Comparison of ENCODE assay signal across 2 cellular contexts in the genomic region with DNA sequence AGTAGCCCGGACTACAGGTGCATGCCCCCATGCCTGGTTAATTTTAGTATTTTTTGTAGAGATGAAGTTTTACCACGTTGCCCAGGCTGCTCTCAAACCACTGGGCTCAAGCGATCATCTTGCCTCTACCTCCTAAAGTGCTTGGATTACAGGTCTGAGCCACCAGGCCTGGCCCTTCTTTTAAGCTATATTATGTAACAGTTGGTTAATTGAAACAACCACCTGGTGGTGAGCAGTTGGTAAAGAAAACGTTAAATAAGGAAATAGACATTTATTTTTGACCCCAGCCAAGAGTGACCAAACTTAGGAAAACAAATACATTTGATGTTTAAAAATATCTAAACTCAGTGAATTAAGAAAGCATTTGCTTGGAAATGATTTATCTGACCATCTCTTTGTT.
TF ChIP-seq lines count a peak whose summit lies in the region.

No MANE protein-coding gene starts in this region.

TF ChIP-seq in SK-N-SH, 30 proteins besides CTCF, POLR2A, EP300 and RAD21 (continued from another document):
- TF ChIP-seq, protein P1, sequence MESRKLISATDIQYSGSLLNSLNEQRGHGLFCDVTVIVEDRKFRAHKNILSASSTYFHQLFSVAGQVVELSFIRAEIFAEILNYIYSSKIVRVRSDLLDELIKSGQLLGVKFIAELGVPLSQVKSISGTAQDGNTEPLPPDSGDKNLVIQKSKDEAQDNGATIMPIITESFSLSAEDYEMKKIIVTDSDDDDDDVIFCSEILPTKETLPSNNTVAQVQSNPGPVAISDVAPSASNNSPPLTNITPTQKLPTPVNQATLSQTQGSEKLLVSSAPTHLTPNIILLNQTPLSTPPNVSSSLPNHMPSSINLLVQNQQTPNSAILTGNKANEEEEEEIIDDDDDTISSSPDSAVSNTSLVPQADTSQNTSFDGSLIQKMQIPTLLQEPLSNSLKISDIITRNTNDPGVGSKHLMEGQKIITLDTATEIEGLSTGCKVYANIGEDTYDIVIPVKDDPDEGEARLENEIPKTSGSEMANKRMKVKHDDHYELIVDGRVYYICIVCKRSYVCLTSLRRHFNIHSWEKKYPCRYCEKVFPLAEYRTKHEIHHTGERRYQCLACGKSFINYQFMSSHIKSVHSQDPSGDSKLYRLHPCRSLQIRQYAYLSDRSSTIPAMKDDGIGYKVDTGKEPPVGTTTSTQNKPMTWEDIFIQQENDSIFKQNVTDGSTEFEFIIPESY (IDR thresholded peaks at IDR 0.05; ENCODE audit: borderline replicate concordance, low read depth), result no peak
- TF ChIP-seq, protein P2, sequence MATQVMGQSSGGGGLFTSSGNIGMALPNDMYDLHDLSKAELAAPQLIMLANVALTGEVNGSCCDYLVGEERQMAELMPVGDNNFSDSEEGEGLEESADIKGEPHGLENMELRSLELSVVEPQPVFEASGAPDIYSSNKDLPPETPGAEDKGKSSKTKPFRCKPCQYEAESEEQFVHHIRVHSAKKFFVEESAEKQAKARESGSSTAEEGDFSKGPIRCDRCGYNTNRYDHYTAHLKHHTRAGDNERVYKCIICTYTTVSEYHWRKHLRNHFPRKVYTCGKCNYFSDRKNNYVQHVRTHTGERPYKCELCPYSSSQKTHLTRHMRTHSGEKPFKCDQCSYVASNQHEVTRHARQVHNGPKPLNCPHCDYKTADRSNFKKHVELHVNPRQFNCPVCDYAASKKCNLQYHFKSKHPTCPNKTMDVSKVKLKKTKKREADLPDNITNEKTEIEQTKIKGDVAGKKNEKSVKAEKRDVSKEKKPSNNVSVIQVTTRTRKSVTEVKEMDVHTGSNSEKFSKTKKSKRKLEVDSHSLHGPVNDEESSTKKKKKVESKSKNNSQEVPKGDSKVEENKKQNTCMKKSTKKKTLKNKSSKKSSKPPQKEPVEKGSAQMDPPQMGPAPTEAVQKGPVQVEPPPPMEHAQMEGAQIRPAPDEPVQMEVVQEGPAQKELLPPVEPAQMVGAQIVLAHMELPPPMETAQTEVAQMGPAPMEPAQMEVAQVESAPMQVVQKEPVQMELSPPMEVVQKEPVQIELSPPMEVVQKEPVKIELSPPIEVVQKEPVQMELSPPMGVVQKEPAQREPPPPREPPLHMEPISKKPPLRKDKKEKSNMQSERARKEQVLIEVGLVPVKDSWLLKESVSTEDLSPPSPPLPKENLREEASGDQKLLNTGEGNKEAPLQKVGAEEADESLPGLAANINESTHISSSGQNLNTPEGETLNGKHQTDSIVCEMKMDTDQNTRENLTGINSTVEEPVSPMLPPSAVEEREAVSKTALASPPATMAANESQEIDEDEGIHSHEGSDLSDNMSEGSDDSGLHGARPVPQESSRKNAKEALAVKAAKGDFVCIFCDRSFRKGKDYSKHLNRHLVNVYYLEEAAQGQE (IDR thresholded peaks at IDR 0.05; ENCODE audit: low read depth, low read length), result no peak
- no peak for TF ChIP-seq TAF1 (IDR thresholded peaks at IDR 0.05; ENCODE audit: borderline replicate concordance, low read depth, low read length)
- no peak for TF ChIP-seq FOSL2 (IDR thresholded peaks at IDR 0.05; ENCODE audit: borderline replicate concordance, low read depth)
- no peak for TF ChIP-seq GATA2 (CRISPR knock-in tag; IDR thresholded peaks at IDR 0.05)
- no peak for TF ChIP-seq POLR2AphosphoS5 (IDR thresholded peaks at IDR 0.05; ENCODE audit: low read depth, low read length)
- TF ChIP-seq SMC3 (IDR thresholded peaks at IDR 0.05; ENCODE audit: low read depth, low read length), result no peak
- TF ChIP-seq, protein P3, sequence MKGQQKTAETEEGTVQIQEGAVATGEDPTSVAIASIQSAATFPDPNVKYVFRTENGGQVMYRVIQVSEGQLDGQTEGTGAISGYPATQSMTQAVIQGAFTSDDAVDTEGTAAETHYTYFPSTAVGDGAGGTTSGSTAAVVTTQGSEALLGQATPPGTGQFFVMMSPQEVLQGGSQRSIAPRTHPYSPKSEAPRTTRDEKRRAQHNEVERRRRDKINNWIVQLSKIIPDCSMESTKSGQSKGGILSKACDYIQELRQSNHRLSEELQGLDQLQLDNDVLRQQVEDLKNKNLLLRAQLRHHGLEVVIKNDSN (IDR thresholded peaks at IDR 0.05; ENCODE audit: borderline replicate concordance, low read depth), result no peak
- no peak for TF ChIP-seq JUND (IDR thresholded peaks at IDR 0.05)
- TF ChIP-seq, protein P4, sequence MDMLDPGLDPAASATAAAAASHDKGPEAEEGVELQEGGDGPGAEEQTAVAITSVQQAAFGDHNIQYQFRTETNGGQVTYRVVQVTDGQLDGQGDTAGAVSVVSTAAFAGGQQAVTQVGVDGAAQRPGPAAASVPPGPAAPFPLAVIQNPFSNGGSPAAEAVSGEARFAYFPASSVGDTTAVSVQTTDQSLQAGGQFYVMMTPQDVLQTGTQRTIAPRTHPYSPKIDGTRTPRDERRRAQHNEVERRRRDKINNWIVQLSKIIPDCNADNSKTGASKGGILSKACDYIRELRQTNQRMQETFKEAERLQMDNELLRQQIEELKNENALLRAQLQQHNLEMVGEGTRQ (IDR thresholded peaks at IDR 0.05; ENCODE audit: borderline replicate concordance, low read depth, low read length), result no peak
- no peak for TF ChIP-seq RXRA (IDR thresholded peaks at IDR 0.05; ENCODE audit: borderline replicate concordance, low read depth)
- TF ChIP-seq CHD2 (IDR thresholded peaks at IDR 0.05; ENCODE audit: low read length, partially characterized antibody), result no peak
- TF ChIP-seq, protein P5, sequence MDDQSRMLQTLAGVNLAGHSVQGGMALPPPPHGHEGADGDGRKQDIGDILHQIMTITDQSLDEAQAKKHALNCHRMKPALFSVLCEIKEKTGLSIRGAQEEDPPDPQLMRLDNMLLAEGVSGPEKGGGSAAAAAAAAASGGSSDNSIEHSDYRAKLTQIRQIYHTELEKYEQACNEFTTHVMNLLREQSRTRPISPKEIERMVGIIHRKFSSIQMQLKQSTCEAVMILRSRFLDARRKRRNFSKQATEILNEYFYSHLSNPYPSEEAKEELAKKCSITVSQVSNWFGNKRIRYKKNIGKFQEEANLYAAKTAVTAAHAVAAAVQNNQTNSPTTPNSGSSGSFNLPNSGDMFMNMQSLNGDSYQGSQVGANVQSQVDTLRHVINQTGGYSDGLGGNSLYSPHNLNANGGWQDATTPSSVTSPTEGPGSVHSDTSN (IDR thresholded peaks at IDR 0.05), result no peak
TF ChIP-seq in SK-N-SH: peak in this region for 0.

TF ChIP-seq in SK-N-SH treated with all-trans-retinoic acid at 6 μM for 48 hours, 23 proteins besides CTCF, POLR2A, EP300 and RAD21 (continued from another document):
- TF ChIP-seq, protein P6, sequence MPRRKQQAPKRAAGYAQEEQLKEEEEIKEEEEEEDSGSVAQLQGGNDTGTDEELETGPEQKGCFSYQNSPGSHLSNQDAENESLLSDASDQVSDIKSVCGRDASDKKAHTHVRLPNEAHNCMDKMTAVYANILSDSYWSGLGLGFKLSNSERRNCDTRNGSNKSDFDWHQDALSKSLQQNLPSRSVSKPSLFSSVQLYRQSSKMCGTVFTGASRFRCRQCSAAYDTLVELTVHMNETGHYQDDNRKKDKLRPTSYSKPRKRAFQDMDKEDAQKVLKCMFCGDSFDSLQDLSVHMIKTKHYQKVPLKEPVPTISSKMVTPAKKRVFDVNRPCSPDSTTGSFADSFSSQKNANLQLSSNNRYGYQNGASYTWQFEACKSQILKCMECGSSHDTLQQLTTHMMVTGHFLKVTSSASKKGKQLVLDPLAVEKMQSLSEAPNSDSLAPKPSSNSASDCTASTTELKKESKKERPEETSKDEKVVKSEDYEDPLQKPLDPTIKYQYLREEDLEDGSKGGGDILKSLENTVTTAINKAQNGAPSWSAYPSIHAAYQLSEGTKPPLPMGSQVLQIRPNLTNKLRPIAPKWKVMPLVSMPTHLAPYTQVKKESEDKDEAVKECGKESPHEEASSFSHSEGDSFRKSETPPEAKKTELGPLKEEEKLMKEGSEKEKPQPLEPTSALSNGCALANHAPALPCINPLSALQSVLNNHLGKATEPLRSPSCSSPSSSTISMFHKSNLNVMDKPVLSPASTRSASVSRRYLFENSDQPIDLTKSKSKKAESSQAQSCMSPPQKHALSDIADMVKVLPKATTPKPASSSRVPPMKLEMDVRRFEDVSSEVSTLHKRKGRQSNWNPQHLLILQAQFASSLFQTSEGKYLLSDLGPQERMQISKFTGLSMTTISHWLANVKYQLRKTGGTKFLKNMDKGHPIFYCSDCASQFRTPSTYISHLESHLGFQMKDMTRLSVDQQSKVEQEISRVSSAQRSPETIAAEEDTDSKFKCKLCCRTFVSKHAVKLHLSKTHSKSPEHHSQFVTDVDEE (CRISPR knock-in tag; IDR thresholded peaks at IDR 0.05), result no peak
- TF ChIP-seq ARNTL (CRISPR knock-in tag; IDR thresholded peaks at IDR 0.05; ENCODE audit: borderline replicate concordance, low read depth) (no peak), RARB (CRISPR knock-in tag; IDR thresholded peaks at IDR 0.05) (no peak), SNAI2 (CRISPR knock-in tag; IDR thresholded peaks at IDR 0.05) (no peak), ZC3H10 (CRISPR knock-in tag; IDR thresholded peaks at IDR 0.05) (no peak), ZFP30 (CRISPR knock-in tag; IDR thresholded peaks at IDR 0.05) (no peak), BACH2 (CRISPR knock-in tag; IDR thresholded peaks at IDR 0.05; ENCODE audit: borderline replicate concordance) (no peak), TOX (CRISPR knock-in tag; IDR thresholded peaks at IDR 0.05; ENCODE audit: borderline replicate concordance) (no peak), ZNF8 (CRISPR knock-in tag; IDR thresholded peaks at IDR 0.05) (no peak), GLIS3 (CRISPR knock-in tag; IDR thresholded peaks at IDR 0.05) (no peak)
TF ChIP-seq in SK-N-SH treated with all-trans-retinoic acid at 6 μM for 48 hours: peak in this region for 0.
